1 cellular context compared by ENCODE assay signal in the genomic region with DNA sequence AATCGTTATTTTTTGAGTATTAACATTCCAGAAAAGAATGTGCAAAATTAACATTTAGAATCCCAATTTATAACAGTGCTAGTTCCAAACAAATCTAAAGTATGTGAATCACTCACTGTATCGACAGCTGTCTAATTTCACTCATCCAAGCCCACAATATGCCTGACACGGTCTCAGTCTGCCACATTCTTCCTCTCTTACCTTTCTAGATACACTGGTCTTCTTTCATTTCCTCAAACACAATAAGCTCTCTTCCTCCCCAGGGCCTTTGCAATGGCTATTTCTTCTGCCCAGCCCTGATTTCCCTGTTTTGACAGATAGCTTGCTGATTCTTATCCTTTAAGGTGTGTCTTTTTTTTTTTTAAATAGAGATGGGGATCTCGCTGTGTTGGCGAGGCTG.
TF ChIP-seq lines count a peak whose summit lies in the region.

No MANE protein-coding gene starts in this region.

TF ChIP-seq in GM12878, 131 proteins besides CTCF, POLR2A, EP300 and RAD21 (continued from another document):
- 0 out of 2 replicates have a peak, but pooled peaks have one; percentile 27 for TF ChIP-seq PKNOX1 (IDR thresholded peaks at IDR 0.05)
